In genomic region chr5:122585111-122585415, GRCh38 we compare ENCODE assay signal across 17 cellular contexts.
"Had no signal": no experiment of that assay in that cellular context is flagged by ENCODE, and none has a peak within 500 bp of the region (broad histone marks: within the 10 kb centered on the region; RNA-seq: fewer than 3 reads in every experiment).

No MANE protein-coding gene starts in this region.

- H3K4me1 ChIP-seq: body of pancreas, heart left ventricle, left ventricle myocardium inferior, neural progenitor cell had no signal

- H3K27me3 ChIP-seq: body of pancreas, neural progenitor cell had no signal

- ATAC-seq: body of pancreas, heart left ventricle, sciatic nerve had no signal

- H3K27ac Mint-ChIP-seq: activated CD4-positive, alpha-beta T cell treated with anti-CD3 and anti-CD28 coated beads, Interleukin-2, amount 10 ng/mL, durations not matched to agents 24 days and 14 days; activated naive CD4-positive, alpha-beta T cell treated with anti-CD3 and anti-CD28 coated beads, Interleukin-2, amount 50 U/mL, for 24 hours; neural progenitor cell had no signal

- H3K27me3 Mint-ChIP-seq: activated CD4-positive, alpha-beta T cell treated with anti-CD3 and anti-CD28 coated beads, Interleukin-2, amount 10 ng/mL, durations not matched to agents 24 days and 14 days had no signal

- H3K9me3 Mint-ChIP-seq: activated CD4-positive, alpha-beta T cell treated with anti-CD3 and anti-CD28 coated beads, Interleukin-2, amount 10 ng/mL, durations not matched to agents 24 days and 14 days; neural progenitor cell had no signal

- DNase-seq: activated CD4-positive, alpha-beta T cell treated with anti-CD3 and anti-CD28 coated beads, Interleukin-2, amount 10 ng/mL, durations not matched to agents 24 days and 14 days; amniotic stem cell; body of pancreas; central memory CD4-positive, alpha-beta T cell; cortex of kidney; effector CD8-positive, alpha-beta T cell; foreskin melanocyte; heart left ventricle; left ventricle myocardium inferior; mesendoderm; stimulated activated CD4-positive, alpha-beta T cell treated with anti-CD3 and anti-CD28 coated beads, Interleukin-2, amount 100 ng/mL, for 24 hours; stimulated activated naive CD4-positive, alpha-beta T cell; substantia nigra; trophoblast cell had no signal

- H3K36me3 ChIP-seq: heart left ventricle, left ventricle myocardium inferior, neural progenitor cell had no signal

- H3K4me2 ChIP-seq: neural progenitor cell had no signal

- H3K4me1 Mint-ChIP-seq: activated CD4-positive, alpha-beta T cell treated with anti-CD3 and anti-CD28 coated beads, Interleukin-2, amount 10 ng/mL, durations not matched to agents 24 days and 14 days; activated naive CD4-positive, alpha-beta T cell treated with anti-CD3 and anti-CD28 coated beads, Interleukin-2, amount 50 U/mL, for 24 hours; neural progenitor cell had no signal

- H3K9me3 ChIP-seq: body of pancreas, heart left ventricle, left ventricle myocardium inferior had no signal

- H3K36me3 Mint-ChIP-seq: activated naive CD4-positive, alpha-beta T cell treated with anti-CD3 and anti-CD28 coated beads, Interleukin-2, amount 50 U/mL, for 24 hours; neural progenitor cell had no signal

- H3K4me3 ChIP-seq: body of pancreas, heart left ventricle, left ventricle myocardium inferior, neural progenitor cell had no signal

- H3K4me3 Mint-ChIP-seq: activated CD4-positive, alpha-beta T cell treated with anti-CD3 and anti-CD28 coated beads, Interleukin-2, amount 10 ng/mL, durations not matched to agents 24 days and 14 days; activated naive CD4-positive, alpha-beta T cell treated with anti-CD3 and anti-CD28 coated beads, Interleukin-2, amount 50 U/mL, for 24 hours; neural progenitor cell had no signal

- H3K27ac ChIP-seq: body of pancreas, heart left ventricle, left ventricle myocardium inferior, neural progenitor cell had no signal

- H2AFZ ChIP-seq: neural progenitor cell had no signal
